Comparison of ENCODE assay signal across 17 cellular contexts in the genomic region with DNA sequence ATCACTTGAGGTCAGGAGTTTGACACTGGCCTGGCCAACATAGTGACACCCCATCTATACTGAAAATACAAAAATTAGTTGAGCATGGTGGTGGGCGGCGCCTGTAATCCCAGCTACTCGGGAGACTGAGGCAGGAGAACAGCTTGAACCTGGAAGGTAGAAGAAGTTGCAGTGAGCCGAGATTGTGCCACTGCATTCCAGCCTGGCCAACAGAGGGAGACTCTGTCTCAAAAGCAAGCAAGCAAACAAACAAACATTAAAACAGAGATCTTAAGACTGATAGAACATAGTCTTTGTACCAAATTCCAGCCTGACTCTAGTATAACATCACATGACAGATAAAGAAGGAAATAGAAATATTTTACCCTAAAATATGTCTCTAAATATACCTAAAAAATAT.
DNase-seq lines count a peak whose midpoint lies in the region; ATAC-seq, FAIRE-seq and TF ChIP-seq lines count a peak whose summit lies in the region.
"Had no signal": no experiment of that assay in that cellular context is flagged by ENCODE, and none has a peak within 500 bp of the region (broad histone marks: within the 10 kb centered on the region; RNA-seq: fewer than 3 reads in every experiment).

No MANE protein-coding gene starts in this region.

- peak; percentile 75 for TF ChIP-seq CTCF in C4-2B (conservative IDR thresholded peaks at IDR 0.05)
- peak; percentile 5; the same call in 1 of the 2 replicates for TF ChIP-seq CTCF in MM.1S (IDR thresholded peaks at IDR 0.05; ENCODE audit: low read length)
- TF ChIP-seq CTCF in H1 (IDR thresholded peaks at IDR 0.05; ENCODE audit: control extremely low read depth in 1 of 3, insufficient read depth in 1 of 3, low read depth in 1 of 3, low read length in 3 of 3), result peak in 2 of 3 experiments; percentile 32 to 36; a peak in 2 of 4 replicates
- TF ChIP-seq CTCF in neural crest cell (conservative IDR thresholded peaks at IDR 0.05), result peak; percentile 41

- 92% methylated on average over 4 of the region's 4 CpGs; no CpG with 5 or more reads in 1 of the 2 experiments for WGBS in H1 (ENCODE audit: extremely low coverage in 1 of 2, insufficient coverage in 1 of 2, insufficient read length in 1 of 2, insufficient replicate concordance in 2 of 2, low coverage in 1 of 2, low lambda C conversion rate in 2 of 2, missing lambda C conversion rate in 1 of 2), 2 experiments

- TF ChIP-seq RAD21 in H1 (IDR thresholded peaks at IDR 0.05 in 1 of 2, conservative IDR thresholded peaks at IDR 0.05 in 1 of 2; ENCODE audit: low read depth in 2 of 2, low read length in 2 of 2), result peak; percentile 14 to 29; a peak in 2 of 4 replicates

- H3K18ac ChIP-seq in H1 (ENCODE audit: extremely low read depth, low read length), result peak overlapping the region; percentile 33; the same call in 1 of the 2 replicates

- H3K4me3 ChIP-seq in MM.1S (ENCODE audit: low read length), result no peak overlapping the region
- H3K4me3 ChIP-seq in H1 (ENCODE audit: extremely low read depth in 1 of 4, insufficient read depth in 2 of 4, low read depth in 3 of 4, low read length in 4 of 4), result no peak overlapping the region
- H3K4me3 ChIP-seq: BLaER1 treated with 17β-estradiol and CSF1 and Interleukin-3, amounts not matched to agents 10 nM and 100 nM had no signal

- ATAC-seq in HG02610 (IDR thresholded peaks at IDR 0.05; ENCODE audit: unreplicated experiment), result no peak
- ATAC-seq in HG02884 (IDR thresholded peaks at IDR 0.05; ENCODE audit: unreplicated experiment), result no peak
- ATAC-seq: activated naive CD4-positive, alpha-beta T cell treated with anti-CD3 and anti-CD28 coated beads, Interleukin-2, amount 50 U/mL, for 72 hours; naive thymus-derived CD4-positive, alpha-beta T cell; stimulated activated memory B cell treated with anti-CD40 and anti-IgM and Interleukin-4, amounts not matched to agents 10 μg/mL and 1 μg/mL and 100 μg/mL, for 72 hours had no signal

- H4K91ac ChIP-seq in H1 (replicated peaks; ENCODE audit: insufficient read length, low read length), result no peak overlapping the region

- DNase-seq in MM.1S (no peak), H1 (ENCODE audit: low read depth in 1 of 2, low spot score in 2 of 2) (no peak), neural crest cell (ENCODE audit: low read depth, low spot score) (no peak), frontal cortex (ENCODE audit: low spot score in 2 of 2) (no peak), NCI-H526 treated with DMSO at 0.1 percent for 48 hours (lab: John Stamatoyannopoulos, UW) (no peak)
- DNase-seq: activated CD8-positive, alpha-beta memory T cell treated with anti-CD3 and anti-CD28 coated beads, Interleukin-2, amount 50 U/mL, for 48 hours; dermis blood vessel endothelial cell; naive thymus-derived CD4-positive, alpha-beta T cell; SK-N-SH; stimulated activated CD4-positive, alpha-beta T cell treated with anti-CD3 and anti-CD28 coated beads, Interleukin-4, amount 100 ng/mL, for 4 hours had no signal

- H3K27ac ChIP-seq in C4-2B (no peak overlapping the region), MM.1S (ENCODE audit: low read length) (no peak overlapping the region), H1 (ENCODE audit: low read depth, low read length) (no peak overlapping the region)
- H3K27ac ChIP-seq: BLaER1 treated with 17β-estradiol and CSF1 and Interleukin-3, amounts not matched to agents 10 nM and 100 nM had no signal

- H3K9me3 Mint-ChIP-seq in neural crest cell, result peaks cover 3% of the 10 kb centered on the region

- H3K9me2 ChIP-seq in MM.1S (replicated peaks; ENCODE audit: insufficient read depth, low read length), result no peaks in the 10 kb centered on the region
- H3K9me2 ChIP-seq: SK-N-SH had no signal

- POLR2A ChIA-PET in H1 (lab: Charles Lee; ENCODE audit: partially characterized antibody), result interaction anchor here (0.6 to 0.8 kb wide), 2 partner anchors 12 to 655 kb away, joined by 3 read pairs; no protein-coding TSS in a partner anchor

- H3K79me2 ChIP-seq in MM.1S (ENCODE audit: low read length) (no peaks in the 10 kb centered on the region), H1 (ENCODE audit: control insufficient read depth in 1 of 2, insufficient read depth in 2 of 2, low read length in 2 of 2) (no peaks in the 10 kb centered on the region)

- H2BK20ac ChIP-seq in H1 (ENCODE audit: low read length), result no peak overlapping the region

- no peaks in the 10 kb centered on the region for H3K23me2 ChIP-seq in H1 (ENCODE audit: low read depth, low read length)

- no peak overlapping the region for H3K4ac ChIP-seq in H1 (replicated peaks; ENCODE audit: insufficient read length, low read depth, low read length)

- H3K4me1 Mint-ChIP-seq in neural crest cell, result no peaks in the 10 kb centered on the region
- H3K4me1 Mint-ChIP-seq: naive thymus-derived CD4-positive, alpha-beta T cell; stimulated activated memory B cell treated with anti-CD40 and anti-IgM and Interleukin-4, amounts not matched to agents 10 μg/mL and 1 μg/mL and 100 μg/mL, for 72 hours had no signal

- H4K8ac ChIP-seq in H1 (ENCODE audit: extremely low read depth, insufficient read depth, low read length), result no peak overlapping the region

- no peaks in the 10 kb centered on the region for H3K27me3 Mint-ChIP-seq in neural crest cell (ENCODE audit: low read depth)
- H3K27me3 Mint-ChIP-seq: naive thymus-derived CD4-positive, alpha-beta T cell; stimulated activated memory B cell treated with anti-CD40 and anti-IgM and Interleukin-4, amounts not matched to agents 10 μg/mL and 1 μg/mL and 100 μg/mL, for 72 hours had no signal

- no peaks in the 10 kb centered on the region for H4K20me1 ChIP-seq in MM.1S (ENCODE audit: insufficient read depth, low read length)
- no peaks in the 10 kb centered on the region for H4K20me1 ChIP-seq in H1 (replicated peaks in 1 of 2; ENCODE audit: control insufficient read depth in 1 of 2, insufficient read depth in 2 of 2, low read length in 2 of 2)
- H4K20me1 ChIP-seq: BLaER1 treated with 17β-estradiol and CSF1 and Interleukin-3, amounts not matched to agents 10 nM and 100 nM had no signal

- H3K36me3 Mint-ChIP-seq in neural crest cell (ENCODE audit: low read depth), result no peaks in the 10 kb centered on the region
- H3K36me3 Mint-ChIP-seq: naive thymus-derived CD4-positive, alpha-beta T cell; stimulated activated memory B cell treated with anti-CD40 and anti-IgM and Interleukin-4, amounts not matched to agents 10 μg/mL and 1 μg/mL and 100 μg/mL, for 72 hours had no signal

- 0 out of 2 replicates have a peak overlapping the region, but pooled peaks have one; percentile 12 for H2BK12ac ChIP-seq in H1 (ENCODE audit: low read depth, low read length)

- no peaks in the 10 kb centered on the region for H3F3A ChIP-seq in MM.1S (ENCODE audit: insufficient read depth, low read length)

- no peak overlapping the region for H2AFZ ChIP-seq in MM.1S (ENCODE audit: low read length)
- H2AFZ ChIP-seq in H1 (ENCODE audit: low read length), result no peak overlapping the region

- H3K23ac ChIP-seq in H1 (ENCODE audit: insufficient read length), result no peak overlapping the region

- TF ChIP-seq POLR2A in H1 (IDR thresholded peaks at IDR 0.05; ENCODE audit: control extremely low read depth in 1 of 2, low read depth in 2 of 2, low read length in 2 of 2), result no peak

- no peak overlapping the region for H2BK120ac ChIP-seq in H1 (replicated peaks; ENCODE audit: low read depth, low read length)

- FAIRE-seq in H1 (lab: Jason Lieb, UNC), result no peak
- FAIRE-seq in frontal cortex (lab: Jason Lieb, UNC), result no peak
- FAIRE-seq: GM19239 had no signal

- H2BK5ac ChIP-seq in H1 (ENCODE audit: low read depth, low read length), result no peak overlapping the region

- no peaks in the 10 kb centered on the region for H3K79me1 ChIP-seq in H1 (ENCODE audit: low read depth, low read length)

- H3K56ac ChIP-seq in H1 (replicated peaks; ENCODE audit: insufficient read length, low read depth, low read length), result no peak overlapping the region

- no peaks in the 10 kb centered on the region for H3K36me3 ChIP-seq in MM.1S (replicated peaks; ENCODE audit: insufficient read depth, low read length)
- no peaks in the 10 kb centered on the region for H3K36me3 ChIP-seq in H1 (ENCODE audit: control insufficient read depth in 2 of 4, insufficient read depth in 4 of 4, low read length in 3 of 4)
- H3K36me3 ChIP-seq: BLaER1 treated with 17β-estradiol and CSF1 and Interleukin-3, amounts not matched to agents 10 nM and 100 nM had no signal

- no peak overlapping the region for H3K27ac Mint-ChIP-seq in neural crest cell (ENCODE audit: unreplicated experiment)
- H3K27ac Mint-ChIP-seq: activated naive CD4-positive, alpha-beta T cell treated with anti-CD3 and anti-CD28 coated beads, Interleukin-2, amount 50 U/mL, for 72 hours; naive thymus-derived CD4-positive, alpha-beta T cell; stimulated activated memory B cell treated with anti-CD40 and anti-IgM and Interleukin-4, amounts not matched to agents 10 μg/mL and 1 μg/mL and 100 μg/mL, for 72 hours had no signal

- TF ChIP-seq EP300 in H1 (IDR thresholded peaks at IDR 0.05; ENCODE audit: borderline replicate concordance in 1 of 2, low read depth in 2 of 2, low read length in 2 of 2), result no peak

- H3K4me1 ChIP-seq in MM.1S (ENCODE audit: low read length) (no peaks in the 10 kb centered on the region), H1 (replicated peaks in 1 of 4; ENCODE audit: control insufficient read depth in 3 of 4, insufficient read depth in 4 of 4, low read length in 3 of 4) (peaks cover 0 to 5% (median 3%) of the 10 kb centered on the region in 4 experiments; a peak in 3 of 7 replicates)

- H3K9ac ChIP-seq in MM.1S (ENCODE audit: low read length) (no peak overlapping the region), H1 (replicated peaks in 1 of 4; ENCODE audit: extremely low read depth in 1 of 4, low read depth in 3 of 4, low read length in 3 of 4) (no peak overlapping the region)
- H3K9ac ChIP-seq: BLaER1 treated with 17β-estradiol and CSF1 and Interleukin-3, amounts not matched to agents 10 nM and 100 nM; SK-N-SH had no signal

- H2BK15ac ChIP-seq in H1 (ENCODE audit: low read length), result no peak overlapping the region

- no peaks in the 10 kb centered on the region for H3K9me3 ChIP-seq in MM.1S (replicated peaks; ENCODE audit: insufficient read depth, low read length)
- no peaks in the 10 kb centered on the region for H3K9me3 ChIP-seq in H1 (ENCODE audit: insufficient read depth in 2 of 2, low read depth in 1 of 2, low read length in 1 of 2)
- H3K9me3 ChIP-seq: SK-N-SH had no signal

- H3K4me3 Mint-ChIP-seq in neural crest cell, result no peak overlapping the region
- H3K4me3 Mint-ChIP-seq: naive thymus-derived CD4-positive, alpha-beta T cell; stimulated activated memory B cell treated with anti-CD40 and anti-IgM and Interleukin-4, amounts not matched to agents 10 μg/mL and 1 μg/mL and 100 μg/mL, for 72 hours had no signal

- CTCF ChIA-PET in H1 (lab: Charles Lee; ENCODE audit: partially characterized antibody), result interaction anchor here (0.7 to 3.1 kb wide), 4 partner anchors 10 to 168 kb away, joined by 3 to 11 read pairs (median 3); partner anchors contain the start of gene PTPRM

- H3K14ac ChIP-seq in H1 (ENCODE audit: insufficient read length), result no peak overlapping the region

- H3K27me3 ChIP-seq in MM.1S (replicated peaks; ENCODE audit: insufficient read depth, low read length) (no peaks in the 10 kb centered on the region), H1 (replicated peaks in 1 of 4; ENCODE audit: control insufficient read depth in 3 of 4, extremely low read depth in 1 of 4, insufficient read depth in 3 of 4, low read length in 3 of 4) (no peaks in the 10 kb centered on the region)
- H3K27me3 ChIP-seq: BLaER1 treated with 17β-estradiol and CSF1 and Interleukin-3, amounts not matched to agents 10 nM and 100 nM had no signal

- H2AK5ac ChIP-seq in H1 (ENCODE audit: low read depth, low read length), result no peak overlapping the region

- H4K5ac ChIP-seq in H1 (ENCODE audit: insufficient read length, low read depth, low read length), result no peak overlapping the region

- no peak overlapping the region for H3K4me2 ChIP-seq in MM.1S (ENCODE audit: low read depth, low read length)
- no peak overlapping the region for H3K4me2 ChIP-seq in H1 (ENCODE audit: insufficient read depth in 1 of 2, low read depth in 2 of 2, low read length in 2 of 2)
- H3K4me2 ChIP-seq: BLaER1 treated with 17β-estradiol and CSF1 and Interleukin-3, amounts not matched to agents 10 nM and 100 nM; SK-N-SH had no signal

Comparison
In these comparisons a context has a peak if more than half of its experiments do, and no peak if none do; other contexts are left out.
1. CTCF ChIP-seq: peak in every context shown above with its lines; median percentile 75 in C4-2B; 41 in neural crest cell; 34 in H1; 5 in MM.1S.